In the genomic region with DNA sequence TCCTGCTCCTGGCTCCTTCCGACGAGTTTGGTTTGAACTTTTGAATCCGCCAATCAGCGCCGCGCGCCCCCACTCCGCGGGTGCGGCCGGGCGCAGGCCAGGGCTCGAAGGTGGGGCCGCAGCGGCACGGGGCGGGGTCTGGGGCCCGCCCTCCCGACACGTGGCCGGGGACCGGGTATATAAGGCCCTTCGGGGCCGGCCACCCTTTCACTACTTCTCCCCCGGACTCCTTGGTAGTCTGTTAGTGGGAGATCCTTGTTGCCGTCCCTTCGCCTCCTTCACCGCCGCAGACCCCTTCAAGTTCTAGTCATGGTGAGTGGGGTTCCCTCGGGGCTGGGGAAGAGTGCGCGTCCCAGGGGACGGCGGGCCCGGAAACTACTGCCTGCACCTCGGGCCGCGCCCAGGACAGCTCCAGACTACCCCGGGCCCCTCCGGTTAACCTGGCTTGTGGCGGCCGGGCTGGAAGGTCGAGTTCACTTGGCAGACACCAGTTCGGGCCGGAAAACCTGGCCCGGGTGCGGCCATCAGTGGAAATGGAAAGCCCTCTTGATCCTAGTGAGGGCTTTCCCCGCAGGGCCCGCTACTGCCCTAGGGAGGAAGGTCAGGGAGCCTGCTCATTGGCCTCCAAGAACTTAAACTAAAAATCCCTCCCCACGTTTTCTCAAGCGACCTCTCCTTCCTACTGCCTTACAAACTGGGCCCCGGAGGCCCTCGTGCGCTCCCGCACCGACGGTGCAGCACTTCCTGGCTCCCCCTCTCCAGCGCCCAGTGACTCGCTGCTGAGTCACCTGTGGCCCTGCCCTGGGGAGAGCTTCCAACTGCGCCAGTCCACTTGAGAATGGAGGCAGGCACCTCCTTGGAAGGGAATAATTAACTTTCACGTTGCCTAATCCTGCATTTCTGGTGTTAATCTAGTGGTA, we compare ENCODE assay signal across 8 cellular contexts. TPM values are rescaled to one million over a fixed set of nuclear protein-coding genes. Genes with fewer than 3 reads are reported as not detected.
A peak's percentile ranks its signal among the peaks of the same experiment; 100 is the strongest.
DNase-seq lines count a peak whose midpoint lies in the region; ATAC-seq and TF ChIP-seq lines count a peak whose summit lies in the region.

A gene (plus strand): TSS at position 210 of the 920 bp plus-strand sequence. CDS start 100 bp downstream, at position 310.

- TF ChIP-seq CTCF in GM12875 (IDR thresholded peaks at IDR 0.05; ENCODE audit: borderline replicate concordance, insufficient read depth, low read depth, low read length): 0 out of 2 replicates have a peak, but pooled peaks have one; percentile 1
- no peak for TF ChIP-seq CTCF in left ventricle myocardium inferior (IDR thresholded peaks at IDR 0.05; ENCODE audit: borderline replicate concordance)
- TF ChIP-seq CTCF in prostate gland (IDR thresholded peaks at IDR 0.05): no peak

- intact Hi-C loops in left ventricle myocardium inferior (cut with micrococcal nuclease): no loop called here
- intact Hi-C loops in prostate gland (cut with DNase I): no loop called here

- H3K9me3 ChIP-seq in left ventricle myocardium inferior (replicated peaks): no peaks in the 10 kb centered on the region
- H3K9me3 ChIP-seq in prostate gland: no peaks in the 10 kb centered on the region

- peak; percentile 65 for DNase-seq in NCI-H1417 treated with DMSO at 0.1 percent for 48 hours (lab: John Stamatoyannopoulos, UW)
- DNase-seq in T-helper 1 cell: peak; percentile 70 to 92 (median 79)
- DNase-seq in amniotic epithelial cell (ENCODE audit: low read depth): peak; percentile 93
- DNase-seq in left ventricle myocardium inferior: peak; percentile 91
- peak; percentile 91 for DNase-seq in prostate gland (ENCODE audit: low spot score)
- DNase-seq in ureter (ENCODE audit: low spot score): peak; percentile 96

- peak within 1 kb of the TSS; percentile 90 for H3K27ac ChIP-seq in left ventricle myocardium inferior (replicated peaks)
- H3K27ac ChIP-seq in prostate gland: peak within 1 kb of the TSS; percentile 78 to 82

- H3K4me1 ChIP-seq in left ventricle myocardium inferior (peaks cover 59% of the 10 kb centered on the region), prostate gland (replicated peaks) (no peaks in the 10 kb centered on the region)

- H3K36me3 ChIP-seq in left ventricle myocardium inferior (peaks cover 7% of the 10 kb centered on the region), prostate gland (peaks cover 0 to 7% of the 10 kb centered on the region in 2 donors)

- ATAC-seq in HG02763 (IDR thresholded peaks at IDR 0.05; ENCODE audit: unreplicated experiment): peak; percentile 78

- H3K4me3 ChIP-seq in GM12875 (ENCODE audit: low read depth, low read length) (peak within 1 kb of the TSS; percentile 83), left ventricle myocardium inferior (peak within 1 kb of the TSS; percentile 73), prostate gland (peak within 1 kb of the TSS; percentile 67 to 81)

- peak; percentile 64 for TF ChIP-seq POLR2A in prostate gland (IDR thresholded peaks at IDR 0.05)

- 2% methylated on average over 60 of the region's 61 CpGs for WGBS in prostate gland

- no peaks in the 10 kb centered on the region for H3K27me3 ChIP-seq in left ventricle myocardium inferior (ENCODE audit: low read depth)
- H3K27me3 ChIP-seq in prostate gland (replicated peaks; ENCODE audit: insufficient read depth): no peaks in the 10 kb centered on the region

RNA-seq across cellular contexts. Expression of the gene that starts here (rescaled TPM):
- total RNA-seq in left ventricle myocardium inferior (35.0 TPM), prostate gland (10 to 100 TPM; 81.9 to 85.6 TPM), ureter (201 TPM)

Comparison
In these comparisons a context has a peak if more than half of its experiments do, and no peak if none do; other contexts are left out.
1. Peak in every context shown above with its lines: DNase-seq, ATAC-seq, H3K4me3 ChIP-seq and H3K27ac ChIP-seq.